In genomic region chr11:34846467-34846866, GRCh38 we compare ENCODE assay signal across 6 cellular contexts.
"Had no signal": no experiment of that assay in that cellular context is flagged by ENCODE, and none has a peak within 500 bp of the region (broad histone marks: within the 10 kb centered on the region; RNA-seq: fewer than 3 reads in every experiment).

No MANE protein-coding gene starts in this region.

- H2AFZ ChIP-seq: GM23338 had no signal

- DNase-seq: H9, HCEC 1CT, HFFc6 had no signal

- H3K4me3 ChIP-seq: GM23338 had no signal

- ATAC-seq: GM23338, HepG2 had no signal

- H3K27ac ChIP-seq: HL-60 had no signal

- H3K4me2 ChIP-seq: GM23338 had no signal
